29 cellular contexts compared by ENCODE assay signal in the genomic region with DNA sequence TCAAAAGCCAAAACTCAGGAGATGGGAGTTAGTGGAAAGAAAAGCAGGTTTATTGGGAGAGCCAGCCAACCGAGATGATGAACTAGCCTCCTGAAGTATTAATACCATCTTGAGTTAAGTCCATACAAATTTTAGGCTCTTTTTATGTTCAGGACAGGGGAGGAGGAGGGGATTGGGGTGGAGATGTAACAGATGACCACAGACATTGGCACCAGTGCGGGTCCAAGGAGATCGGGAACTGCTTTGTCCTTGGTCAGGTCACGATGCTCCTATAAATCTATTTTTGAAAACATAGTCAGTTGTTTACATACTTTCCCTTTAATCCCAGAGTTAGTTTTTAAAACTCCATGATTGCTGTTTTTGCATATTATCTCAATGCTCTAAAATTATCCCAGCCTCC.
"Had no signal": no experiment of that assay in that cellular context is flagged by ENCODE, and none has a peak within 500 bp of the region (broad histone marks: within the 10 kb centered on the region; RNA-seq: fewer than 3 reads in every experiment).

No MANE protein-coding gene starts in this region.

- ATAC-seq: activated CD8-positive, alpha-beta T cell treated with anti-CD3 and anti-CD28 coated beads for 36 hours; activated naive CD4-positive, alpha-beta T cell treated with anti-CD3 and anti-CD28 coated beads, Interleukin-2, amount 50 U/mL, for 72 hours; activated T-cell treated with anti-CD3 and anti-CD28 coated beads, Interleukin-2, amount 50 U/mL, for 4 hours; activated T-cell treated with anti-CD3 and anti-CD28 coated beads, Interleukin-2, amount 50 U/mL, for 72 hours; activated T-helper 17 cell treated with anti-CD3 and anti-CD28 coated beads, Interleukin-2, amount 50 U/mL, for 72 hours; body of pancreas; T-cell; T-helper 17 cell had no signal

- H3K27ac ChIP-seq: adrenal gland, body of pancreas, brain microvascular endothelial cell, breast epithelium, VCaP had no signal

- H3K4me1 ChIP-seq: adrenal gland, breast epithelium had no signal

- H3K27me3 ChIP-seq: adrenal gland, body of pancreas, brain microvascular endothelial cell, breast epithelium had no signal

- DNase-seq: activated B cell treated with CpG ODN at 0.5 μM for 24 hours; activated CD4-positive, alpha-beta memory T cell treated with anti-CD3 and anti-CD28 coated beads for 36 hours; activated CD4-positive, alpha-beta T cell treated with anti-CD3 and anti-CD28 coated beads for 4 hours; activated CD4-positive, alpha-beta T cell treated with anti-CD3 and anti-CD28 coated beads, Interleukin-2, amount 10 ng/mL, durations not matched to agents 24 days and 14 days; activated CD4-positive, alpha-beta T cell treated with anti-CD3 and anti-CD28 coated beads, Interleukin-2, amount 50 U/mL, for 1 hour; activated CD4-positive, alpha-beta T cell treated with anti-CD3 and anti-CD28 coated beads, Interleukin-2, amount 50 U/mL, for 4 hours; activated CD4-positive, CD25-positive, alpha-beta regulatory T cell treated with anti-CD3 and anti-CD28 coated beads, Interleukin-2, amount 50 U/mL, for 72 hours; activated CD8-positive, alpha-beta memory T cell treated with anti-CD3 and anti-CD28 coated beads, Interleukin-2, amount 50 U/mL, for 4 hours; activated CD8-positive, alpha-beta T cell treated with anti-CD3 and anti-CD28 coated beads for 36 hours; activated gamma-delta T cell treated with Interleukin-2 at 50 U/mL for 16 hours; activated naive CD4-positive, alpha-beta T cell; activated naive CD4-positive, alpha-beta T cell treated with anti-CD3 and anti-CD28 coated beads for 36 hours; activated naive CD4-positive, alpha-beta T cell treated with anti-CD3 and anti-CD28 coated beads, Interleukin-2, amount 50 U/mL, for 16 hours; activated naive CD8-positive, alpha-beta T cell treated with anti-CD3 and anti-CD28 coated beads for 36 hours; activated T-cell treated with anti-CD3 and anti-CD28 coated beads for 4 hours; activated T-cell treated with anti-CD3 and anti-CD28 coated beads, Interleukin-2, amount 50 U/mL, for 1 hour; activated T-cell treated with anti-CD3 and anti-CD28 coated beads, Interleukin-2, amount 50 U/mL, for 4 hours; activated T-cell treated with anti-CD3 and anti-CD28 coated beads, Interleukin-2, amount 50 U/mL, for 72 hours; amniotic stem cell; body of pancreas; brain microvascular endothelial cell; central memory CD4-positive, alpha-beta T cell; T-cell; T-helper 17 cell had no signal

- H3K4me3 ChIP-seq: adrenal gland, body of pancreas, breast epithelium had no signal

- H3K9me3 ChIP-seq: adrenal gland, body of pancreas, breast epithelium had no signal

- H3K36me3 ChIP-seq: adrenal gland, brain microvascular endothelial cell, breast epithelium had no signal
